ENCODE assay signal across 1 cellular context in genomic region chr16:24979719-24980076, GRCh38.
TF ChIP-seq lines count a peak whose summit lies in the region.

No MANE protein-coding gene starts in this region.

TF ChIP-seq in GM12878, 131 proteins besides CTCF, POLR2A, EP300 and RAD21:
- TF ChIP-seq BHLHE40 (IDR thresholded peaks at IDR 0.05; ENCODE audit: borderline replicate concordance in 1 of 2, low read depth in 2 of 2, low read length in 1 of 2), result peak in 1 of 2 experiments; percentile 71; a peak in 2 of 4 replicates
- TF ChIP-seq MLLT1 (IDR thresholded peaks at IDR 0.05), result peak; percentile 66; the same call in 1 of the 2 replicates
